In genomic region chr1:5992034-5992813, GRCh38 we compare ENCODE assay signal across 8 cellular contexts. TPM values are rescaled to one million over a fixed set of nuclear protein-coding genes. Genes with fewer than 3 reads are reported as not detected.
A peak's percentile ranks its signal among the peaks of the same experiment; 100 is the strongest.
DNase-seq lines count a peak whose midpoint lies in the region; TF ChIP-seq lines count a peak whose summit lies in the region.

TSS of gene NPHP4 (minus strand) at chr1:5992425. CDS start at chr1:5986289, 6,136 bp downstream.

- H3K27me3 ChIP-seq in SK-N-SH (ENCODE audit: insufficient read depth) (no peaks in the 10 kb centered on the region), suprapubic skin (no peaks in the 10 kb centered on the region)

- peak within 1 kb of the TSS; percentile 97 for H2AFZ ChIP-seq in SK-N-SH (ENCODE audit: low read depth)

- TF ChIP-seq EP300 in SK-N-SH (IDR thresholded peaks at IDR 0.05; ENCODE audit: borderline replicate concordance in 1 of 2, low read depth in 1 of 2, low read length in 1 of 2) (peak; percentile 15 to 20; a peak in 1 of 4 replicates), suprapubic skin (IDR thresholded peaks at IDR 0.05) (no peak)

- no CpG with 5 or more reads among the region's 93 CpGs for WGBS in SK-N-SH (ENCODE audit: low lambda C conversion rate)
- 2% methylated on average over 18 of the region's 93 CpGs for WGBS in suprapubic skin

- H3K4me3 ChIP-seq in HFF-Myc (replicated peaks; ENCODE audit: low read depth, low read length), result peak within 1 kb of the TSS; percentile 70
- H3K4me3 ChIP-seq in SK-N-SH (ENCODE audit: low read depth in 2 of 2, low read length in 1 of 2), result peak within 1 kb of the TSS; percentile 75 to 88
- H3K4me3 ChIP-seq in suprapubic skin, result peak within 1 kb of the TSS; percentile 79

- no peak for TF ChIP-seq POLR2A in suprapubic skin (IDR thresholded peaks at IDR 0.05)

- peaks cover 13% of the 10 kb centered on the region for H3K79me2 ChIP-seq in SK-N-SH (ENCODE audit: insufficient read depth)

- H3K4me1 ChIP-seq in SK-N-SH (ENCODE audit: control insufficient read depth in 1 of 2, insufficient read depth in 2 of 2, low read depth in 1 of 2, low read length in 1 of 2), result peaks cover 0 to 20% of the 10 kb centered on the region in 2 experiments; a peak in 1 of 4 replicates
- peaks cover 31% of the 10 kb centered on the region for H3K4me1 ChIP-seq in suprapubic skin

- no peaks in the 10 kb centered on the region for H4K20me1 ChIP-seq in SK-N-SH (ENCODE audit: insufficient read depth)

- no peak for TF ChIP-seq CTCF in HFF-Myc (IDR thresholded peaks at IDR 0.05; ENCODE audit: low read depth, low read length, missing control alignments)
- TF ChIP-seq CTCF in SK-N-SH (IDR thresholded peaks at IDR 0.05), result peak; percentile 9; the same call in 1 of the 2 replicates
- TF ChIP-seq CTCF in suprapubic skin (IDR thresholded peaks at IDR 0.05), result no peak

- H3F3A ChIP-seq in SK-N-SH (replicated peaks; ENCODE audit: insufficient read depth), result no peaks in the 10 kb centered on the region

- peak within 1 kb of the TSS; percentile 78 for H3K9ac ChIP-seq in SK-N-SH

- peak within 1 kb of the TSS; percentile 97 for H3K4me2 ChIP-seq in SK-N-SH

- H3K9me3 ChIP-seq in SK-N-SH (no peaks in the 10 kb centered on the region), suprapubic skin (no peaks in the 10 kb centered on the region)

- POLR2A ChIA-PET in SK-N-SH (lab: Yijun Ruan, JAX), result interaction anchor here (0.5 to 1.5 kb wide), 4 partner anchors 10 to 61 kb away, joined by 3 to 4 read pairs (median 4); no protein-coding TSS in a partner anchor

- no peak for TF ChIP-seq RAD21 in SK-N-SH (IDR thresholded peaks at IDR 0.05; ENCODE audit: low read length)

- H3K27ac ChIP-seq in SK-N-SH (ENCODE audit: low read depth in 2 of 2, low read length in 1 of 2) (peak within 1 kb of the TSS; percentile 83 to 88), suprapubic skin (peak within 1 kb of the TSS; percentile 87)

- CTCF ChIA-PET in SK-N-SH (lab: Yijun Ruan, JAX), result interaction anchor here (0.9 to 2.3 kb wide), 5 partner anchors 12 to 254 kb away, joined by 3 to 13 read pairs (median 3); no protein-coding TSS in a partner anchor

- H3K36me3 ChIP-seq in SK-N-SH (replicated peaks in 1 of 2; ENCODE audit: control insufficient read depth in 1 of 2, insufficient read depth in 2 of 2, low read length in 1 of 2), result no peaks in the 10 kb centered on the region
- H3K36me3 ChIP-seq in suprapubic skin, result no peaks in the 10 kb centered on the region

- DNase-seq in GM04503 (ENCODE audit: low read depth), result peak; percentile 98
- peak; percentile 100 for DNase-seq in HFF-Myc (ENCODE audit: extremely low read depth, low read depth)
- DNase-seq in NAMALWA (ENCODE audit: low spot score), result peak; percentile 100
- peak; percentile 99 for DNase-seq in SK-N-SH
- DNase-seq in activated naive CD4-positive, alpha-beta T cell treated with anti-CD3 and anti-CD28 coated beads, Interleukin-2, amount 50 U/mL, for 16 hours, result peak; percentile 100
- peak; percentile 100 for DNase-seq in germinal center (ENCODE audit: low spot score)
- peak; percentile 98 for DNase-seq in non-pigmented ciliary epithelial cell (ENCODE audit: low read depth)
- peak; percentile 100 for DNase-seq in suprapubic skin (ENCODE audit: low spot score in 2 of 2)

- no peaks in the 10 kb centered on the region for H3K9me2 ChIP-seq in SK-N-SH

TF ChIP-seq in SK-N-SH, 30 proteins besides CTCF, POLR2A, EP300 and RAD21:
- TF ChIP-seq FOSL2 (IDR thresholded peaks at IDR 0.05; ENCODE audit: borderline replicate concordance, low read depth) (no peak), ELF1 (IDR thresholded peaks at IDR 0.05) (peak; percentile 85), SMC3 (IDR thresholded peaks at IDR 0.05; ENCODE audit: low read depth, low read length) (peak; percentile 22; the same call in 1 of the 2 replicates), JUND (IDR thresholded peaks at IDR 0.05) (no peak; the same call in 1 of the 2 replicates), CHD2 (IDR thresholded peaks at IDR 0.05; ENCODE audit: low read length, partially characterized antibody) (peak; percentile 95), NRF1 (IDR thresholded peaks at IDR 0.05; ENCODE audit: low read depth, low read length) (no peak), GABPA (IDR thresholded peaks at IDR 0.05; ENCODE audit: low read depth) (no peak), PBX3 (IDR thresholded peaks at IDR 0.05) (peak; percentile 99), MAX (IDR thresholded peaks at IDR 0.05; ENCODE audit: low read depth) (peak; percentile 79; the same call in 1 of the 2 replicates), SIN3A (IDR thresholded peaks at IDR 0.05; ENCODE audit: borderline replicate concordance, low read depth, low read length) (no peak; the same call in none of the 2 replicates), MXI1 (IDR thresholded peaks at IDR 0.05; ENCODE audit: low read depth, low read length) (peak; percentile 48; the same call in 1 of the 2 replicates), TCF12 (IDR thresholded peaks at IDR 0.05) (no peak), RCOR1 (IDR thresholded peaks at IDR 0.05; ENCODE audit: low read length) (no peak), IRF3 (IDR thresholded peaks at IDR 0.05; ENCODE audit: low read depth, low read length) (peak; percentile 96), RFX5 (IDR thresholded peaks at IDR 0.05; ENCODE audit: low read length) (peak; percentile 92), USF1 (IDR thresholded peaks at IDR 0.05; ENCODE audit: borderline replicate concordance, low read depth) (peak; percentile 29; the same call in 1 of the 2 replicates)

RNA-seq across cellular contexts. Expression of gene NPHP4, which starts in this region (rescaled TPM):
- polyA plus RNA-seq in SK-N-SH (2012; rRNA removed), result 4.6 and 7.0 TPM in 2 replicates
- 1.9 and 3.3 TPM in 2 replicates for polyA plus RNA-seq in SK-N-SH (2012; cell fraction: cytosol; rRNA removed)
- 29.0 and 38.1 TPM in 2 replicates for polyA plus RNA-seq in SK-N-SH (2012; cell fraction: nucleus; rRNA removed)
- total RNA-seq in suprapubic skin, result 10 to 100 TPM; 26.3 to 33.7 (median 29.1) TPM

Comparison
In these comparisons a context has a peak if more than half of its experiments do, and no peak if none do; other contexts are left out.
1. Peak in every context shown above with its lines: DNase-seq, H3K4me3 ChIP-seq and H3K27ac ChIP-seq.